ENCODE assay signal across 8 cellular contexts in genomic region chr12:106841471-106842302, GRCh38.
DNase-seq lines count a peak whose midpoint lies in the region; ATAC-seq and TF ChIP-seq lines count a peak whose summit lies in the region.

No MANE protein-coding gene starts in this region.

- no peak overlapping the region for H3K4me2 ChIP-seq in H9 (ENCODE audit: insufficient read depth, insufficient read length, low read length)

- no peaks in the 10 kb centered on the region for H3K27me3 Mint-ChIP-seq in H9 (ENCODE audit: low read depth)

- peaks cover 9 to 21% of the 10 kb centered on the region in 2 experiments for H3K4me1 Mint-ChIP-seq in H9

- no peak overlapping the region for H3K4ac ChIP-seq in H9 (ENCODE audit: low read depth, low read length)

- H4K5ac ChIP-seq in H9 (ENCODE audit: insufficient read length, low read depth, low read length) = no peak overlapping the region

- H3K36me3 Mint-ChIP-seq in H9 (ENCODE audit: insufficient read depth in 1 of 3, low read depth in 3 of 3) = peaks cover 2 to 11% (median 10%) of the 10 kb centered on the region in 3 experiments; a peak in 4 of 7 replicates

- peaks cover 0 to 44% (median 6%) of the 10 kb centered on the region in 6 donors for H3K36me3 ChIP-seq in spleen

- no peaks in the 10 kb centered on the region for H3K79me1 ChIP-seq in H9 (ENCODE audit: insufficient read depth, low read depth, low read length, poor library complexity, severe bottlenecking)

- H3K27ac ChIP-seq in H9 (ENCODE audit: insufficient read length, low read depth, low read length) = no peak overlapping the region
- H3K27ac ChIP-seq in spleen = peak overlapping the region in 2 of 8 donors; percentile 39 to 43

- no CpG with 5 or more reads among the region's 1 CpG for WGBS in H9 (ENCODE audit: extremely low coverage, insufficient read length, low lambda C conversion rate)
- 9 to 28% (median 19%) methylated on average over 1 of the region's 1 CpG for WGBS in spleen, 5 donors

- peak; percentile 77 for TF ChIP-seq CTCF in H9 (conservative IDR thresholded peaks at IDR 0.05)
- peak; percentile 64 for TF ChIP-seq CTCF in astrocyte of the spinal cord (IDR thresholded peaks at IDR 0.05; ENCODE audit: low read depth, low read length)
- peak in 9 of 11 experiments; percentile 13 to 61 (median 46) for TF ChIP-seq CTCF in spleen (IDR thresholded peaks at IDR 0.05 in 8 of 11, conservative IDR thresholded peaks at IDR 0.05 in 3 of 11)

- H3K56ac ChIP-seq in H9 (ENCODE audit: insufficient read length, low read depth, low read length) = no peak overlapping the region

- H3T11ph ChIP-seq in H9 (ENCODE audit: low read length) = no peak overlapping the region

- no peaks in the 10 kb centered on the region for H3K27me3 ChIP-seq in H9 (ENCODE audit: insufficient read depth, low read length)
- H3K27me3 ChIP-seq in spleen (replicated peaks in 1 of 7) = no peaks in the 10 kb centered on the region

- H3K14ac ChIP-seq in H9 (ENCODE audit: insufficient read depth, low read length) = no peak overlapping the region

- H2BK15ac ChIP-seq in H9 (ENCODE audit: low read depth, low read length) = no peak overlapping the region

- no peak overlapping the region for H2AFZ ChIP-seq in H9 (ENCODE audit: low read length)

- H2BK120ac ChIP-seq in H9 (ENCODE audit: low read depth, low read length, poor library complexity, severe bottlenecking) = no peak overlapping the region

- TF ChIP-seq POLR2A in spleen (IDR thresholded peaks at IDR 0.05) = no peak

- no peak overlapping the region for H2BK5ac ChIP-seq in H9 (ENCODE audit: insufficient read length, low read length)

- no peak for ATAC-seq in HG02852 (IDR thresholded peaks at IDR 0.05; ENCODE audit: unreplicated experiment)
- ATAC-seq in HG02642 (IDR thresholded peaks at IDR 0.05; ENCODE audit: poor library complexity, unreplicated experiment) = no peak

- H3K9ac ChIP-seq in H9 (ENCODE audit: extremely low read depth, insufficient read length, low read length) = no peak overlapping the region

- intact Hi-C loops in spleen (cut with DNase I; ENCODE audit: low total_unique reads) = loop anchor here (5.0 kb wide), 1 partner anchor 454 kb away; no protein-coding TSS in a partner anchor

- H3K79me2 ChIP-seq in H9 (ENCODE audit: insufficient read depth, low read length) = no peaks in the 10 kb centered on the region

- in situ Hi-C loops in astrocyte of the spinal cord (cut with HindIII; ENCODE audit: low sequenced_read_pairs) = no loop called here

- no peak overlapping the region for H2BK12ac ChIP-seq in H9 (ENCODE audit: insufficient read length, low read depth, low read length)

- no peak overlapping the region for H3K23ac ChIP-seq in H9 (ENCODE audit: insufficient read length, low read depth, low read length)

- peaks cover 5% of the 10 kb centered on the region; the same call in 1 of the 2 replicates for H3K4me1 ChIP-seq in H9 (ENCODE audit: insufficient read depth, low read length)
- peaks cover 0 to 29% (median 14%) of the 10 kb centered on the region in 6 donors for H3K4me1 ChIP-seq in spleen

- H3K27ac Mint-ChIP-seq in H9 = no peak overlapping the region

- no peak overlapping the region for H4K91ac ChIP-seq in H9 (ENCODE audit: insufficient read length, low read depth, low read length)

- DNase-seq in D341Med (ENCODE audit: low spot score) (peak; percentile 62), H9 (no peak), NCI-H82 treated with DMSO at 0.1 percent for 48 hours (lab: John Stamatoyannopoulos, UW; ENCODE audit: unreplicated experiment) (peak; percentile 9), astrocyte of the spinal cord (ENCODE audit: low read depth, low spot score) (peak; percentile 59), hippocampal formation (lab: John Stamatoyannopoulos, UW) (peak; percentile 4 to 60), spleen (no peak)

- no peaks in the 10 kb centered on the region for H3K9me3 Mint-ChIP-seq in H9

- no peak overlapping the region for H3K18ac ChIP-seq in H9 (ENCODE audit: insufficient read length, low read depth, low read length)

- H3K9me3 ChIP-seq in H9 (ENCODE audit: control insufficient read depth, low read depth, low read length) (no peaks in the 10 kb centered on the region), spleen (no peaks in the 10 kb centered on the region)

- no peaks in the 10 kb centered on the region for H3K23me2 ChIP-seq in H9 (ENCODE audit: insufficient read length, low read depth, low read length, poor library complexity, severe bottlenecking)

- H3K4me3 Mint-ChIP-seq in H9 = no peak overlapping the region

- no peak overlapping the region for H2BK20ac ChIP-seq in H9 (ENCODE audit: low read depth, low read length, poor library complexity, severe bottlenecking)

- H4K20me1 ChIP-seq in H9 (ENCODE audit: control insufficient read depth, insufficient read depth, insufficient read length) = no peaks in the 10 kb centered on the region

- H3K4me3 ChIP-seq in astrocyte of the spinal cord (ENCODE audit: low read depth, low read length) = no peak overlapping the region
- no peak overlapping the region for H3K4me3 ChIP-seq in spleen

- H2AK5ac ChIP-seq in H9 (ENCODE audit: insufficient read length, low read length) = no peak overlapping the region

- H4K8ac ChIP-seq in H9 (replicated peaks; ENCODE audit: insufficient read length, low read depth, low read length) = no peak overlapping the region

Comparison
In these comparisons a context has a peak if more than half of its experiments do, and no peak if none do; other contexts are left out.
1. DNase-seq: peak in D341Med (single experiment), NCI-H82 treated with DMSO at 0.1 percent for 48 hours (single experiment), astrocyte of the spinal cord (single experiment) and hippocampal formation (2 of 2); none in H9 (single experiment) and spleen (single experiment).
2. Peak in every context shown above with its lines, with median percentiles within 50 percentile points of each other: CTCF ChIP-seq.